21 cellular contexts compared by ENCODE assay signal in the genomic region with DNA sequence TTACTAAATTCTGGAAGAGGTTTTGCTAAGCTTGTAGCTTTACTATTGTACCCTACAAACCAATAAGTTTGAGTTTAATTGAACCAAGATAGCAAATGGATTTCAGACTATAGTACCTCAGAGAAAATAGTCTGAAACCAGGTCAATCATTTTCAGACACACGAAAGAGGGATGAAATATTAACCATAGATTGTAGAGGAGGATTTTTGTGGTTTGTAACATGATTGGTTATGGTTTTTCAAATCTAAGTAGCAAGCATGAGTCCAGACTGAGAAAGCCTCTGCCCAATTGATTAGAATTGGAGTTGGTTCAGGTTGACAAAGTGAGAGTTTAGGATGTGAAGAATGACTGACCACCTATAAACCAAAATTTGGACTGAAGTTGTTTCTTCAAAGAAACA.
DNase-seq lines count a peak whose midpoint lies in the region; ATAC-seq and TF ChIP-seq lines count a peak whose summit lies in the region.
"Had no signal": no experiment of that assay in that cellular context is flagged by ENCODE, and none has a peak within 500 bp of the region (broad histone marks: within the 10 kb centered on the region; RNA-seq: fewer than 3 reads in every experiment).

No MANE protein-coding gene starts in this region.

- H3K4me1 Mint-ChIP-seq in stimulated activated naive B cell treated with anti-CD40 and anti-IgM and Interleukin-4, amounts not matched to agents 10 μg/mL and 1 μg/mL and 100 μg/mL, for 72 hours = peaks cover 0 to 2% of the 10 kb centered on the region in 2 donors
- peaks cover 47% of the 10 kb centered on the region for H3K4me1 Mint-ChIP-seq in chondrocyte (ENCODE audit: low read depth)
- H3K4me1 Mint-ChIP-seq: neural progenitor cell had no signal

- H3K9me3 Mint-ChIP-seq in stimulated activated naive B cell treated with anti-CD40 and anti-IgM and Interleukin-4, amounts not matched to agents 10 μg/mL and 1 μg/mL and 100 μg/mL, for 72 hours = no peaks in the 10 kb centered on the region
- H3K9me3 Mint-ChIP-seq in chondrocyte (ENCODE audit: low read depth) = no peaks in the 10 kb centered on the region
- H3K9me3 Mint-ChIP-seq: activated T-helper 1 cell treated with anti-CD3 and anti-CD28 coated beads, Interleukin-12 subunit alpha, Interleukin-12 subunit beta, Interleukin-2, Interleukin-4 antibody, amounts not matched to agents 30 ng/mL and 10 ng/mL and 1 ng/mL, durations not matched to agents 14 hours and 24 hours and 36 hours; neural progenitor cell had no signal

- no peak overlapping the region for H3K4me3 Mint-ChIP-seq in stimulated activated naive B cell treated with anti-CD40 and anti-IgM and Interleukin-4, amounts not matched to agents 10 μg/mL and 1 μg/mL and 100 μg/mL, for 72 hours
- H3K4me3 Mint-ChIP-seq in chondrocyte (ENCODE audit: unreplicated experiment) = no peak overlapping the region
- H3K4me3 Mint-ChIP-seq: activated naive CD8-positive, alpha-beta T cell; activated T-helper 1 cell treated with anti-CD3 and anti-CD28 coated beads, Interleukin-12 subunit alpha, Interleukin-12 subunit beta, Interleukin-2, Interleukin-4 antibody, amounts not matched to agents 30 ng/mL and 10 ng/mL and 1 ng/mL, durations not matched to agents 14 hours and 24 hours and 36 hours; neural progenitor cell had no signal

- H3K27me3 Mint-ChIP-seq in stimulated activated naive B cell treated with anti-CD40 and anti-IgM and Interleukin-4, amounts not matched to agents 10 μg/mL and 1 μg/mL and 100 μg/mL, for 72 hours = no peaks in the 10 kb centered on the region
- no peaks in the 10 kb centered on the region for H3K27me3 Mint-ChIP-seq in chondrocyte (ENCODE audit: low read depth)
- H3K27me3 Mint-ChIP-seq: activated naive CD8-positive, alpha-beta T cell had no signal

- DNase-seq in NCI-H146 (lab: John Stamatoyannopoulos, UW) = no peak
- DNase-seq in stimulated activated naive B cell treated with anti-CD40 and anti-IgM and Interleukin-4, amounts not matched to agents 10 μg/mL and 1 μg/mL and 100 μg/mL, for 72 hours = no peak
- DNase-seq in chondrocyte (ENCODE audit: low spot score) = no peak
- DNase-seq: activated CD4-positive, alpha-beta T cell treated with anti-CD3 and anti-CD28 coated beads for 1 hour; C1 segment of cervical spinal cord; left ventricle myocardium superior; mucosa of descending colon; NCI-H1048; NCI-H524; spleen; stimulated activated CD4-positive, alpha-beta T cell treated with anti-CD3 and anti-CD28 coated beads, Interleukin-4, amount 100 ng/mL, for 4 hours had no signal

- TF ChIP-seq CTCF in chondrocyte (IDR thresholded peaks at IDR 0.05) = no peak

- H3K36me3 Mint-ChIP-seq in stimulated activated naive B cell treated with anti-CD40 and anti-IgM and Interleukin-4, amounts not matched to agents 10 μg/mL and 1 μg/mL and 100 μg/mL, for 72 hours = no peaks in the 10 kb centered on the region
- H3K36me3 Mint-ChIP-seq in chondrocyte (ENCODE audit: low read depth) = no peaks in the 10 kb centered on the region
- H3K36me3 Mint-ChIP-seq: activated naive CD8-positive, alpha-beta T cell had no signal

- peak; percentile 72 for ATAC-seq in GM18508 (IDR thresholded peaks at IDR 0.05; ENCODE audit: insufficient read depth, unreplicated experiment)
- peak; percentile 38 for ATAC-seq in GM19468 (IDR thresholded peaks at IDR 0.05; ENCODE audit: extremely low read depth, unreplicated experiment)
- ATAC-seq in HG02970 (IDR thresholded peaks at IDR 0.05; ENCODE audit: low FRiP score, unreplicated experiment) = peak; percentile 48
- ATAC-seq in HG03469 (IDR thresholded peaks at IDR 0.05; ENCODE audit: unreplicated experiment) = peak; percentile 40
- ATAC-seq in HG02885 (IDR thresholded peaks at IDR 0.05; ENCODE audit: poor library complexity, unreplicated experiment) = no peak
- ATAC-seq in stimulated activated naive B cell treated with anti-CD40 and anti-IgM and Interleukin-4, amounts not matched to agents 10 μg/mL and 1 μg/mL and 100 μg/mL, for 72 hours (replicated peaks) = no peak
- ATAC-seq: A549, HCT116, left ventricle myocardium superior had no signal

- H3K27ac Mint-ChIP-seq in stimulated activated naive B cell treated with anti-CD40 and anti-IgM and Interleukin-4, amounts not matched to agents 10 μg/mL and 1 μg/mL and 100 μg/mL, for 72 hours = no peak overlapping the region
- no peak overlapping the region for H3K27ac Mint-ChIP-seq in chondrocyte (ENCODE audit: unreplicated experiment)
- H3K27ac Mint-ChIP-seq: activated naive CD8-positive, alpha-beta T cell; activated T-helper 1 cell treated with anti-CD3 and anti-CD28 coated beads, Interleukin-12 subunit alpha, Interleukin-12 subunit beta, Interleukin-2, Interleukin-4 antibody, amounts not matched to agents 30 ng/mL and 10 ng/mL and 1 ng/mL, durations not matched to agents 14 hours and 24 hours and 36 hours; neural progenitor cell had no signal

Comparison
In these comparisons a context has a peak if more than half of its experiments do, and no peak if none do; other contexts are left out.
1. ATAC-seq: peak in GM18508 (single experiment), GM19468 (single experiment), HG02970 (single experiment) and HG03469 (single experiment); none in HG02885 (single experiment) and stimulated activated naive B cell treated with anti-CD40 and anti-IgM and Interleukin-4, amounts not matched to agents 10 μg/mL and 1 μg/mL and 100 μg/mL, for 72 hours (0 of 2).